Comparison of ENCODE assay signal across 16 cellular contexts in the genomic region with DNA sequence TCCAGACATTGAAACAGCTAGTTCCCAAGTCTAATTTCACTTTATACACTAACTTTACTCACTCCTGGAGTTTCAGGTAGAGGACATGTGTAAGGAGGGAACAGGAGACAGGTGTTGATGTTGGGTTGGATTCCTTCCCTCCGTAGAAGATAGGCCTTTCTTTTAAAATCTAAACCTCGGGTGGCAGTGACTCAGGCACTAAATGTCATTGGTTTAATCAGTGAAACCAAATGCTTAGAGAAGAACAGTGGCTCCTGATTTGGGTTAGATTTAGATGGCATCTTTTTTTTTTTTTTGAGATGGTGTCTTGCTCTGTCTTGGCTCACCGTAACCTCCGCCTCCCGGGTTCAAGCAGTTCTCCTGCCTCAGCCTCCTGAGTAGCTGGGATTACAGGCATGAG. TPM values are rescaled to one million over a fixed set of nuclear protein-coding genes. Genes with fewer than 3 reads are reported as not detected.
DNase-seq lines count a peak whose midpoint lies in the region; ATAC-seq, FAIRE-seq and TF ChIP-seq lines count a peak whose summit lies in the region.
"Had no signal": no experiment of that assay in that cellular context is flagged by ENCODE, and none has a peak within 500 bp of the region (broad histone marks: within the 10 kb centered on the region; RNA-seq: fewer than 3 reads in every experiment).

No MANE protein-coding gene starts in this region.

- CTCF ChIA-PET in HepG2 (lab: Yijun Ruan, JAX; ENCODE audit: low intra/inter-chr PET ratio, low total read pairs): no interaction called here
- CTCF ChIA-PET in GM10248 (lab: Yijun Ruan, JAX): interaction anchor here (1.3 kb wide), 1 partner anchor 9 kb away, joined by 4 read pairs; no protein-coding TSS in a partner anchor

- H3K4me1 ChIP-seq in HepG2 (ENCODE audit: insufficient read depth, low read length) (peaks cover 33% of the 10 kb centered on the region), right lobe of liver (peaks cover 0 to 11% (median 0%) of the 10 kb centered on the region in 4 donors), ascending aorta (peaks cover 13 to 77% of the 10 kb centered on the region in 2 donors), tibial nerve (peaks cover 3 to 98% (median 69%) of the 10 kb centered on the region in 4 donors)

- H3K27me3 Mint-ChIP-seq in naive thymus-derived CD8-positive, alpha-beta T cell: no peaks in the 10 kb centered on the region

- 99% methylated on average over 5 of the region's 5 CpGs for WGBS in HepG2 (ENCODE audit: low lambda C conversion rate)
- WGBS in right lobe of liver (ENCODE audit: insufficient coverage, low coverage, low lambda C conversion rate, missing lambda C conversion rate): 87% methylated on average over 5 of the region's 5 CpGs
- WGBS in tibial nerve, 2 donors: 85 to 88% methylated on average over 5 of the region's 5 CpGs

- peak overlapping the region; percentile 75 to 94 (median 87) for H3K27ac Mint-ChIP-seq in naive thymus-derived CD8-positive, alpha-beta T cell

- peak overlapping the region; percentile 45 to 77 (median 70) for H3K4me3 Mint-ChIP-seq in naive thymus-derived CD8-positive, alpha-beta T cell

- H3K36me3 Mint-ChIP-seq in naive thymus-derived CD8-positive, alpha-beta T cell: peaks cover 11 to 71% (median 24%) of the 10 kb centered on the region in 3 donors

- H3K4me3 ChIP-seq in HepG2 (replicated peaks in 1 of 3; ENCODE audit: insufficient read depth in 1 of 3, low read depth in 2 of 3, low read length in 3 of 3) (no peak overlapping the region), right lobe of liver (no peak overlapping the region), ascending aorta (no peak overlapping the region), tibial nerve (no peak overlapping the region), MG63 (no peak overlapping the region)
- H3K4me3 ChIP-seq: PC-9 had no signal

- H4K20me1 ChIP-seq in HepG2 (ENCODE audit: insufficient read depth, low read length): peaks cover 11% of the 10 kb centered on the region; the same call in 1 of the 2 replicates

- peaks cover 83% of the 10 kb centered on the region for H3K79me2 ChIP-seq in HepG2 (ENCODE audit: insufficient read depth, low read length)

- intact Hi-C loops in HepG2 (cut with micrococcal nuclease; ENCODE audit: unreplicated experiment) (no loop called here), right lobe of liver (cut with DNase I) (no loop called here), ascending aorta (cut with DNase I) (loop anchor here (10.0 kb wide), 1 partner anchor 1183 kb away; no protein-coding TSS in a partner anchor)

- H3K27ac ChIP-seq in HepG2 (ENCODE audit: extremely low read length, insufficient read depth, low read length): no peak overlapping the region
- H3K27ac ChIP-seq in right lobe of liver: no peak overlapping the region
- peak overlapping the region; percentile 57 to 75 for H3K27ac ChIP-seq in ascending aorta
- peak overlapping the region; percentile 31 to 97 (median 78) for H3K27ac ChIP-seq in tibial nerve
- H3K27ac ChIP-seq: PC-9 had no signal

- TF ChIP-seq RAD21 in HepG2 (CRISPR knock-in tag; IDR thresholded peaks at IDR 0.05): no peak

- H3K36me3 ChIP-seq in HepG2 (replicated peaks in 1 of 2; ENCODE audit: control insufficient read depth in 1 of 2, insufficient read depth in 2 of 2, low read length in 2 of 2) (peaks cover 8 to 27% of the 10 kb centered on the region in 2 experiments; a peak in 4 of 5 replicates), right lobe of liver (no peaks in the 10 kb centered on the region), ascending aorta (peaks cover 0 to 3% of the 10 kb centered on the region in 2 donors), tibial nerve (peaks cover 0 to 4% (median 0%) of the 10 kb centered on the region in 3 donors), MG63 (peaks cover 53% of the 10 kb centered on the region)

- TF ChIP-seq POLR2A in HepG2 (IDR thresholded peaks at IDR 0.05; ENCODE audit: insufficient read depth in 1 of 2, low read depth in 2 of 2, low read length in 2 of 2): no peak
- TF ChIP-seq POLR2A in right lobe of liver (IDR thresholded peaks at IDR 0.05): no peak
- no peak for TF ChIP-seq POLR2A in tibial nerve (IDR thresholded peaks at IDR 0.05)

- H3K4me2 ChIP-seq in HepG2 (ENCODE audit: low read depth, low read length): no peak overlapping the region
- H3K4me2 ChIP-seq: PC-9 had no signal

- FAIRE-seq in HepG2 (lab: Jason Lieb, UNC): no peak
- FAIRE-seq: bronchial epithelial cell, frontal cortex had no signal

- peaks cover 31 to 94% (median 83%) of the 10 kb centered on the region in 4 donors for H3K4me1 Mint-ChIP-seq in naive thymus-derived CD8-positive, alpha-beta T cell

- H3K27me3 ChIP-seq in HepG2 (ENCODE audit: control insufficient read depth in 1 of 2, insufficient read depth in 2 of 2, low read length in 2 of 2): no peaks in the 10 kb centered on the region
- no peaks in the 10 kb centered on the region for H3K27me3 ChIP-seq in right lobe of liver
- no peaks in the 10 kb centered on the region for H3K27me3 ChIP-seq in ascending aorta
- H3K27me3 ChIP-seq in tibial nerve: no peaks in the 10 kb centered on the region
- no peaks in the 10 kb centered on the region for H3K27me3 ChIP-seq in MG63

- no peak for TF ChIP-seq EP300 in HepG2 (IDR thresholded peaks at IDR 0.05; ENCODE audit: low read depth in 2 of 2, low read length in 2 of 2)
- TF ChIP-seq EP300 in HepG2 (CRISPR knock-in tag; IDR thresholded peaks at IDR 0.05; ENCODE audit: borderline replicate concordance): no peak
- TF ChIP-seq EP300 in tibial nerve (IDR thresholded peaks at IDR 0.05): no peak

- H3K9me3 ChIP-seq in HepG2 (ENCODE audit: low read length): no peaks in the 10 kb centered on the region
- H3K9me3 ChIP-seq in right lobe of liver: no peaks in the 10 kb centered on the region
- no peaks in the 10 kb centered on the region for H3K9me3 ChIP-seq in ascending aorta
- no peaks in the 10 kb centered on the region for H3K9me3 ChIP-seq in tibial nerve
- H3K9me3 ChIP-seq in MG63: no peaks in the 10 kb centered on the region

- POLR2A ChIA-PET in HepG2 (lab: Yijun Ruan, JAX) (no interaction called here), GM10248 (lab: Yijun Ruan, JAX) (no interaction called here)
- POLR2A ChIA-PET in naive thymus-derived CD8-positive, alpha-beta T cell (lab: Charles Lee): interaction anchor here (0.9 to 15.8 kb wide), 3 partner anchors 12 to 14 kb away, joined by 3 to 246 read pairs (median 4); no protein-coding TSS in a partner anchor

- no peak for DNase-seq in HepG2 (ENCODE audit: low spot score)
- no peak for DNase-seq in right lobe of liver
- no peak for DNase-seq in ascending aorta (ENCODE audit: low spot score in 2 of 2)
- DNase-seq in naive thymus-derived CD8-positive, alpha-beta T cell: no peak
- no peak for DNase-seq in tibial nerve (ENCODE audit: low spot score in 2 of 2)
- no peak for DNase-seq in MG63
- no peak for DNase-seq in NCI-H2107 treated with DMSO at 0.1 percent for 48 hours (lab: John Stamatoyannopoulos, UW; ENCODE audit: unreplicated experiment)
- DNase-seq in GM10248 (ENCODE audit: extremely low spot score): no peak
- DNase-seq: activated CD4-positive, CD25-positive, alpha-beta regulatory T cell; activated gamma-delta T cell; NCI-H2081 treated with DMSO at 0.1 percent for 48 hours; NCI-H526 treated with DMSO at 0.1 percent for 48 hours; PC-9; stimulated activated naive CD4-positive, alpha-beta T cell had no signal

- H3K9ac ChIP-seq in HepG2 (ENCODE audit: insufficient read depth, low read depth, low read length): no peak overlapping the region

- H2AFZ ChIP-seq in HepG2 (ENCODE audit: low read length): no peak overlapping the region
- H2AFZ ChIP-seq: PC-9 had no signal

- no peak for TF ChIP-seq CTCF in HepG2 (CRISPR knock-in tag; IDR thresholded peaks at IDR 0.05)
- no peak for TF ChIP-seq CTCF in right lobe of liver (IDR thresholded peaks at IDR 0.05)
- TF ChIP-seq CTCF in ascending aorta (IDR thresholded peaks at IDR 0.05): no peak
- no peak for TF ChIP-seq CTCF in tibial nerve (IDR thresholded peaks at IDR 0.05)
- TF ChIP-seq CTCF in GM10248 (IDR thresholded peaks at IDR 0.05; ENCODE audit: control extremely low read depth, extremely low read depth, low read depth, missing control alignments): no peak

- H3K9me3 Mint-ChIP-seq in naive thymus-derived CD8-positive, alpha-beta T cell: no peaks in the 10 kb centered on the region

- in situ Hi-C loops in HepG2 (cut with HindIII; ENCODE audit: extremely low pct_ligation_motif_present, low pct_unique_long_range_greater_than_20kb): no loop called here

- TSS peak; percentile 4 for BruUV-seq in HepG2 (replicated peaks; lab: Mats Ljungman, UMichigan)

- ATAC-seq in HepG2: no peak
- ATAC-seq in right lobe of liver: no peak
- ATAC-seq in naive thymus-derived CD8-positive, alpha-beta T cell: peak in 1 of 2 donors; percentile 15

RNA-seq across cellular contexts. Expression of a gene that starts 7.2 kb away (rescaled TPM):
- total RNA-seq in HepG2 (2016; rRNA removed; fragmentation: Illumina TruSeq; extraction: Trizol): 174 and 228 TPM in 2 replicates
- total RNA-seq in HepG2 (2016; cell fraction: cytosol; rRNA removed; fragmentation: Illumina TruSeq; extraction: Trizol; ENCODE audit: low read depth): 20.2 and 22.6 TPM in 2 replicates
- total RNA-seq in HepG2 (2016; cell fraction: insoluble cytoplasmic fraction; rRNA removed; fragmentation: Illumina TruSeq; extraction: Trizol): 168 and 225 TPM in 2 replicates
- total RNA-seq in HepG2 (2016; cell fraction: membrane; rRNA removed; fragmentation: Illumina TruSeq; extraction: Trizol): 60.4 and 63.8 TPM in 2 replicates
- 78.4 and 78.5 TPM in 2 replicates for total RNA-seq in HepG2 (2016; cell fraction: nucleus; rRNA removed; fragmentation: Illumina TruSeq; extraction: Trizol)
- polyA plus RNA-seq in HepG2 (2011; rRNA removed): 166 and 195 TPM in 2 replicates
- 133 and 166 TPM in 2 replicates for polyA plus RNA-seq in HepG2 (2011; cell fraction: cytosol; rRNA removed)
- polyA plus RNA-seq in HepG2 (2011; cell fraction: nucleus; rRNA removed): 60.0 and 61.0 TPM in 2 replicates
- 141 and 150 TPM in 2 replicates for polyA plus RNA-seq in HepG2 (2012)
- polyA plus RNA-seq in HepG2 (2016; cell fraction: cytosol; fragmentation: Illumina TruSeq; extraction: Trizol; ENCODE audit: low read depth): 19.7 and 20.6 TPM in 2 replicates
- 216 and 228 TPM in 2 replicates for polyA plus RNA-seq in HepG2 (2016; cell fraction: insoluble cytoplasmic fraction; fragmentation: Illumina TruSeq; extraction: Trizol; ENCODE audit: low read depth)
- polyA plus RNA-seq in HepG2 (2016; cell fraction: membrane; fragmentation: Illumina TruSeq; extraction: Trizol; ENCODE audit: low read depth): 43.3 and 46.3 TPM in 2 replicates
- polyA plus RNA-seq in HepG2 (2016; cell fraction: nucleus; fragmentation: Illumina TruSeq; extraction: Trizol; ENCODE audit: insufficient read depth, low read depth): 84.0 and 90.0 TPM in 2 replicates
- 144 and 148 TPM in 2 replicates for polyA minus RNA-seq in HepG2 (2011; rRNA and poly(A)+ RNA removed; ENCODE audit: low replicate concordance)
- polyA minus RNA-seq in HepG2 (2011; cell fraction: cytosol; rRNA and poly(A)+ RNA removed): 105 and 109 TPM in 2 replicates
- polyA minus RNA-seq in HepG2 (2011; cell fraction: nucleus; rRNA and poly(A)+ RNA removed): 77.9 and 90.9 TPM in 2 replicates
- 100 to 1,000 TPM in 5 of 6 experiments, 10 to 100 TPM in 1; 93.1 to 152 (median 128) TPM for total RNA-seq in right lobe of liver
- total RNA-seq in ascending aorta: 252 TPM
- 100 to 1,000 TPM; 313 to 314 TPM for total RNA-seq in naive thymus-derived CD8-positive, alpha-beta T cell
- 100 to 1,000 TPM; 610 to 675 (median 672) TPM for polyA plus RNA-seq in naive thymus-derived CD8-positive, alpha-beta T cell
- total RNA-seq in tibial nerve: 100 to 1,000 TPM; 210 to 281 (median 227) TPM
- total RNA-seq in MG63 (2014; rRNA removed; shearing (Covaris generic); ENCODE audit: low replicate concordance): 164 and 175 TPM in 2 replicates

RNA-seq across cellular contexts. Expression of a gene that starts 49.3 kb away (rescaled TPM):
- total RNA-seq in HepG2 (2016; rRNA removed; fragmentation: Illumina TruSeq; extraction: Trizol): 79.5 and 129 TPM in 2 replicates
- 9.2 and 11.5 TPM in 2 replicates for total RNA-seq in HepG2 (2016; cell fraction: cytosol; rRNA removed; fragmentation: Illumina TruSeq; extraction: Trizol; ENCODE audit: low read depth)
- 76.9 and 130 TPM in 2 replicates for total RNA-seq in HepG2 (2016; cell fraction: insoluble cytoplasmic fraction; rRNA removed; fragmentation: Illumina TruSeq; extraction: Trizol)
- 47.3 and 53.7 TPM in 2 replicates for total RNA-seq in HepG2 (2016; cell fraction: membrane; rRNA removed; fragmentation: Illumina TruSeq; extraction: Trizol)
- 127 and 140 TPM in 2 replicates for total RNA-seq in HepG2 (2016; cell fraction: nucleus; rRNA removed; fragmentation: Illumina TruSeq; extraction: Trizol)
- 113 and 129 TPM in 2 replicates for polyA plus RNA-seq in HepG2 (2011; rRNA removed)
- 81.0 and 93.7 TPM in 2 replicates for polyA plus RNA-seq in HepG2 (2011; cell fraction: cytosol; rRNA removed)
- polyA plus RNA-seq in HepG2 (2011; cell fraction: nucleus; rRNA removed): 24.9 and 26.4 TPM in 2 replicates
- polyA plus RNA-seq in HepG2 (2012): 106 and 123 TPM in 2 replicates
- polyA plus RNA-seq in HepG2 (2016; cell fraction: cytosol; fragmentation: Illumina TruSeq; extraction: Trizol; ENCODE audit: low read depth): 17.3 and 18.8 TPM in 2 replicates
- polyA plus RNA-seq in HepG2 (2016; cell fraction: insoluble cytoplasmic fraction; fragmentation: Illumina TruSeq; extraction: Trizol; ENCODE audit: low read depth): 101 TPM in 2 replicates
- polyA plus RNA-seq in HepG2 (2016; cell fraction: membrane; fragmentation: Illumina TruSeq; extraction: Trizol; ENCODE audit: low read depth): 41.9 and 44.4 TPM in 2 replicates
- polyA plus RNA-seq in HepG2 (2016; cell fraction: nucleus; fragmentation: Illumina TruSeq; extraction: Trizol; ENCODE audit: insufficient read depth, low read depth): 202 and 210 TPM in 2 replicates
- 107 and 205 TPM in 2 replicates for polyA minus RNA-seq in HepG2 (2011; rRNA and poly(A)+ RNA removed; ENCODE audit: low replicate concordance)
- 54.3 and 56.6 TPM in 2 replicates for polyA minus RNA-seq in HepG2 (2011; cell fraction: cytosol; rRNA and poly(A)+ RNA removed)
- polyA minus RNA-seq in HepG2 (2011; cell fraction: nucleus; rRNA and poly(A)+ RNA removed): 25.0 and 25.7 TPM in 2 replicates
- total RNA-seq in right lobe of liver: 10 to 100 TPM; 16.5 to 47.8 (median 33.1) TPM
- total RNA-seq in ascending aorta: 84.2 TPM
- total RNA-seq in naive thymus-derived CD8-positive, alpha-beta T cell: 10 to 100 TPM; 70.9 to 72.9 TPM
- polyA plus RNA-seq in naive thymus-derived CD8-positive, alpha-beta T cell: 100 to 1,000 TPM; 236 to 267 (median 237) TPM
- 10 to 100 TPM; 52.8 to 88.5 (median 58.7) TPM for total RNA-seq in tibial nerve
- 67.5 and 97.0 TPM in 2 replicates for total RNA-seq in MG63 (2014; rRNA removed; shearing (Covaris generic); ENCODE audit: low replicate concordance)

Comparison
In these comparisons a context has a peak if more than half of its experiments do, and no peak if none do; other contexts are left out.
1. H3K27ac ChIP-seq: peak in ascending aorta (2 of 2) and tibial nerve (4 of 4); none in HepG2 (single experiment) and right lobe of liver (0 of 3).